20 cellular contexts compared by ENCODE assay signal in the genomic region with DNA sequence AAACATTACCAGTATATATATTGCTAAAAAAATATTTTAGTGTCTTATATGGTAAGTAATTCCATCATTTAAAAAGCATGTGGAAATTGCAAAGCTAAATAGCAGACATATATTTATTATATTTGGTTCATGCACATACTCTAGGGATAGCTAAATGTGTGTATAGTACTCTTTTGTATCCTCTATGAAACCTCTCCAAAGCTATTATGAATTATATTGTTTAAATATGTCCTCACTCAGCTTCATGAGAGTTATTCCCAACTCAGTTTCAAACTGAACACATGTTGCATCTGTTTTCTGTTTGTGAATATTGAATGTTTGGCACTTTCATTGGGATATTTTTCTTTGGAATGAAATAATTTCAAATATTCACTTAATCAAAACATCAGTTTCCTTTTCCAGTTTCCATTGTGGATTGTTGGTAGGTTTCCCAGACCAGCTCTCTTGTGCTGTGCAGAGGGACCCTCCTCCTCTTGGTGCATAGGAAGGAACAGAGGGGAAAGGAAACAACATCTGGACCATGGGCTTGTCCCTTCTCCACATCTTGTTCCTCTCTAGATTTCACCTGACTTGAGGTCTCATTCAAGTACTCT. TPM values are rescaled to one million over a fixed set of nuclear protein-coding genes. Genes with fewer than 3 reads are reported as not detected.
A peak's percentile ranks its signal among the peaks of the same experiment; 100 is the strongest.
DNase-seq lines count a peak whose midpoint lies in the region; ATAC-seq and TF ChIP-seq lines count a peak whose summit lies in the region.
"Had no signal": no experiment of that assay in that cellular context is flagged by ENCODE, and none has a peak within 500 bp of the region (broad histone marks: within the 10 kb centered on the region; RNA-seq: fewer than 3 reads in every experiment).

No MANE protein-coding gene starts in this region.

- TF ChIP-seq POLR2A in heart left ventricle (IDR thresholded peaks at IDR 0.05): no peak

- H3K27me3 ChIP-seq in heart left ventricle (no peaks in the 10 kb centered on the region), osteoblast (ENCODE audit: insufficient read depth, low read length) (no peaks in the 10 kb centered on the region)

- peaks cover 21% of the 10 kb centered on the region for H3K4me1 Mint-ChIP-seq in chondrocyte (ENCODE audit: low read depth)

- no peaks in the 10 kb centered on the region for H4K20me1 ChIP-seq in osteoblast (ENCODE audit: insufficient read depth, low read length)

- peak overlapping the region in 10 of 12 donors; percentile 1 to 71 (median 42) for H3K27ac ChIP-seq in heart left ventricle
- no peak overlapping the region for H3K27ac ChIP-seq in osteoblast (ENCODE audit: low read depth, low read length)

- TF ChIP-seq CTCF in heart left ventricle (IDR thresholded peaks at IDR 0.05) (no peak), chondrocyte (IDR thresholded peaks at IDR 0.05) (no peak), osteoblast (IDR thresholded peaks at IDR 0.05; ENCODE audit: extremely low read depth, low read depth, low read length) (no peak)

- peaks cover 2% of the 10 kb centered on the region for H3K36me3 Mint-ChIP-seq in chondrocyte (ENCODE audit: low read depth)

- H3K4me3 ChIP-seq in heart left ventricle: no peak overlapping the region
- H3K4me3 ChIP-seq in osteoblast (ENCODE audit: insufficient read depth, low read length): no peak overlapping the region
- H3K4me3 ChIP-seq: GM12878 had no signal

- intact Hi-C loops in heart left ventricle (cut with DNase I) (loop anchor here in 1 of 10 donors (5.0 kb wide), 1 partner anchor 67 kb away; a partner anchor contains a TSS), Right ventricle myocardium inferior (cut with DNase I) (loop anchor here (10.0 kb wide), 1 partner anchor 199 kb away; no protein-coding TSS in a partner anchor), sciatic nerve (cut with DNase I) (no loop called here)

- DNase-seq in heart left ventricle: peak in 1 of 5 donors; percentile 22
- DNase-seq in Right ventricle myocardium inferior (ENCODE audit: missing footprints): no peak
- DNase-seq in chondrocyte (ENCODE audit: low spot score): no peak
- DNase-seq in fibroblast of the conjunctiva (ENCODE audit: low read depth): peak; percentile 10
- no peak for DNase-seq in sciatic nerve (ENCODE audit: low spot score)
- no peak for DNase-seq in HCEC 1CT
- no peak for DNase-seq in osteoblast (ENCODE audit: insufficient read length, low spot score, missing footprints)
- no peak for DNase-seq in NCI-H1105 treated with DMSO at 0.1 percent for 48 hours (lab: John Stamatoyannopoulos, UW)
- DNase-seq: 8988T; CD4-positive, alpha-beta memory T cell; DMS153; GF-D8; Karpas-422; NCI-H1436 treated with DMSO at 0.1 percent for 48 hours; NCI-H2029; NCI-H345; NCI-H524 treated with DMSO at 0.1 percent for 48 hours; PC-3; RPMI8226 had no signal

- no peak overlapping the region for H2AFZ ChIP-seq in osteoblast (ENCODE audit: low read length)

- no peaks in the 10 kb centered on the region for H3K79me2 ChIP-seq in osteoblast (ENCODE audit: insufficient read depth, low read length)

- no peaks in the 10 kb centered on the region for H3K27me3 Mint-ChIP-seq in chondrocyte (ENCODE audit: low read depth)

- H3K4me1 ChIP-seq in heart left ventricle: peaks cover 0 to 47% (median 21%) of the 10 kb centered on the region in 12 donors
- no peaks in the 10 kb centered on the region for H3K4me1 ChIP-seq in osteoblast (ENCODE audit: insufficient read depth, low read length)

- ATAC-seq in heart left ventricle: peak in 2 of 4 donors; percentile 32 to 45
- no peak for ATAC-seq in Right ventricle myocardium inferior
- peak; percentile 53 for ATAC-seq in sciatic nerve
- ATAC-seq: GM12878, PC-3 had no signal

- peaks cover 9% of the 10 kb centered on the region for H3K9me3 Mint-ChIP-seq in chondrocyte (ENCODE audit: low read depth)

- H3K36me3 ChIP-seq in heart left ventricle: no peaks in the 10 kb centered on the region
- no peaks in the 10 kb centered on the region for H3K36me3 ChIP-seq in osteoblast (ENCODE audit: insufficient read depth, low read length)

- H3K27ac Mint-ChIP-seq in chondrocyte (ENCODE audit: unreplicated experiment): peak overlapping the region; percentile 57
- H3K27ac Mint-ChIP-seq: CD4-positive, alpha-beta memory T cell had no signal

- H3K9me3 ChIP-seq in heart left ventricle (peaks cover 0 to 12% (median 5%) of the 10 kb centered on the region in 12 donors), osteoblast (ENCODE audit: low read depth, low read length) (no peaks in the 10 kb centered on the region)

- no peak overlapping the region for H3K4me2 ChIP-seq in osteoblast (ENCODE audit: insufficient read depth, low read length)

- no peak overlapping the region for H3K4me3 Mint-ChIP-seq in chondrocyte (ENCODE audit: unreplicated experiment)
- H3K4me3 Mint-ChIP-seq: CD4-positive, alpha-beta memory T cell had no signal

RNA-seq across cellular contexts. Expression of a gene that starts 46.7 kb away (rescaled TPM):
- total RNA-seq in heart left ventricle (10 to 100 TPM; 18.3 to 59.6 (median 48.0) TPM), Right ventricle myocardium inferior (41.3 TPM), chondrocyte (104 to 116 TPM (median 104 TPM) in 3 replicates), sciatic nerve (62.9 TPM), osteoblast (57.2 TPM in 2 replicates)
- polyA plus RNA-seq in heart left ventricle: 10 to 100 TPM; 26.9 to 64.7 TPM
